In the genomic region with DNA sequence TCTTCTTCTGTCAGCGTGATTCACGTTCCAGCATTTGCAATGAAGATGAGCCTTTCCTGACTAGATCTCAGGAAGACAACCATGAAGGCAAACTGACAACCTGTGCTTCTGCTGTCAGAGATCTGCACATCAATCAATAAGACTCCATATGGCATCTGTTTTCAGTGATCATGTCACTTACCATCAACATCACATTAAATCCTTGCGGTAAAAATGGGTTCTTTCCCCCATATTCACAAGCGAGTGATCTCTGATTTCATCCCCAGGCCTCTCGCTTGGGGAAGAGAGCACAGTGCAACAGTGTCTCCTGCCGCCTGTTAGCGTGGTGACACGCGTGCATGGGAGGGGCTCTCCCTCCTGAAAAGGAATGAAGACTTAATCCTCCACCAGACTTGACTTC, we compare ENCODE assay signal across 1 cellular context.
A peak's percentile ranks its signal among the peaks of the same experiment; 100 is the strongest.
TF ChIP-seq lines count a peak whose summit lies in the region.

No MANE protein-coding gene starts in this region.

TF ChIP-seq in K562, 482 proteins besides CTCF, POLR2A, EP300 and RAD21 (continued from another document):
- TF ChIP-seq STAG1 (CRISPR knock-in tag; IDR thresholded peaks at IDR 0.05; ENCODE audit: borderline replicate concordance) = peak; percentile 27; the same call in 1 of the 2 replicates
- TF ChIP-seq ZBTB11 (CRISPR knock-in tag; IDR thresholded peaks at IDR 0.05) = peak in 1 of 3 experiments; percentile 85; a peak in 1 of 6 replicates
- TF ChIP-seq ZNF436 (CRISPR knock-in tag; IDR thresholded peaks at IDR 0.05) = no peak
- no peak for TF ChIP-seq GATAD2B (IDR thresholded peaks at IDR 0.05; ENCODE audit: borderline replicate concordance)
- TF ChIP-seq PHF20 (IDR thresholded peaks at IDR 0.05; ENCODE audit: partially characterized antibody) = no peak
- TF ChIP-seq, protein P1, sequence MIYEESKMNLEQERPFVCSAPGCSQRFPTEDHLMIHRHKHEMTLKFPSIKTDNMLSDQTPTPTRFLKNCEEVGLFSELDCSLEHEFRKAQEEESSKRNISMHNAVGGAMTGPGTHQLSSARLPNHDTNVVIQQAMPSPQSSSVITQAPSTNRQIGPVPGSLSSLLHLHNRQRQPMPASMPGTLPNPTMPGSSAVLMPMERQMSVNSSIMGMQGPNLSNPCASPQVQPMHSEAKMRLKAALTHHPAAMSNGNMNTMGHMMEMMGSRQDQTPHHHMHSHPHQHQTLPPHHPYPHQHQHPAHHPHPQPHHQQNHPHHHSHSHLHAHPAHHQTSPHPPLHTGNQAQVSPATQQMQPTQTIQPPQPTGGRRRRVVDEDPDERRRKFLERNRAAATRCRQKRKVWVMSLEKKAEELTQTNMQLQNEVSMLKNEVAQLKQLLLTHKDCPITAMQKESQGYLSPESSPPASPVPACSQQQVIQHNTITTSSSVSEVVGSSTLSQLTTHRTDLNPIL (CRISPR knock-in tag; IDR thresholded peaks at IDR 0.05) = no peak
- TF ChIP-seq SETDB1 (IDR thresholded peaks at IDR 0.05; ENCODE audit: low read length) = no peak
- TF ChIP-seq ERF (CRISPR knock-in tag; IDR thresholded peaks at IDR 0.05) = no peak
- TF ChIP-seq SMC3 (conservative IDR thresholded peaks at IDR 0.05; ENCODE audit: insufficient read depth, low read depth, low read length) = 0 out of 2 replicates have a peak, but pooled peaks have one; percentile 12
- TF ChIP-seq SMARCC2 (IDR thresholded peaks at IDR 0.05; ENCODE audit: low read depth) = no peak
TF ChIP-seq in K562: peak in this region for 4.
